ENCODE assay signal across 11 cellular contexts in genomic region chr22:18075101-18075730, GRCh38. TPM values are rescaled to one million over a fixed set of nuclear protein-coding genes. Genes with fewer than 3 reads are reported as not detected.
A peak's percentile ranks its signal among the peaks of the same experiment; 100 is the strongest.
DNase-seq lines count a peak whose midpoint lies in the region; ATAC-seq and TF ChIP-seq lines count a peak whose summit lies in the region.
"Had no signal": no experiment of that assay in that cellular context is flagged by ENCODE, and none has a peak within 500 bp of the region (broad histone marks: within the 10 kb centered on the region; RNA-seq: fewer than 3 reads in every experiment).

No MANE protein-coding gene starts in this region.

- TF ChIP-seq POLR2A in IMR-90 (IDR thresholded peaks at IDR 0.05; ENCODE audit: low read depth, low read length) = no peak

- ATAC-seq in IMR-90 (ENCODE audit: low read depth) (no peak), HG02981 (IDR thresholded peaks at IDR 0.05; ENCODE audit: unreplicated experiment) (no peak)

- H4K5ac ChIP-seq in IMR-90 (ENCODE audit: low read depth, low read length) = no peak overlapping the region

- peaks cover 1% of the 10 kb centered on the region; the same call in 1 of the 2 replicates for H3K36me3 ChIP-seq in IMR-90 (ENCODE audit: control insufficient read depth, insufficient read depth, low read length)
- H3K36me3 ChIP-seq in neuronal stem cell (replicated peaks in 1 of 2; ENCODE audit: control insufficient read depth in 2 of 2, insufficient read depth in 2 of 2, low read length in 2 of 2) = peaks cover 3 to 11% of the 10 kb centered on the region in 2 donors
- H3K36me3 ChIP-seq in tibial artery = peaks cover 0 to 7% (median 6%) of the 10 kb centered on the region in 3 donors

- no peak overlapping the region for H4K91ac ChIP-seq in IMR-90 (ENCODE audit: insufficient read depth, low read depth, low read length)
- no peak overlapping the region for H4K91ac ChIP-seq in neuronal stem cell (ENCODE audit: low read depth, low read length, poor library complexity)

- no TSS peak for BruUV-seq in IMR-90 (replicated peaks; lab: Mats Ljungman, UMichigan)

- intact Hi-C loops in IMR-90 (cut with micrococcal nuclease) = loop anchor here (5.0 to 10.0 kb wide), 3 partner anchors 333 to 1000 kb away; no protein-coding TSS in a partner anchor
- intact Hi-C loops in tibial artery (cut with DNase I; ENCODE audit: low total_unique reads) = loop anchor here (5.0 to 10.0 kb wide), 3 partner anchors 50 to 248 kb away; partner anchors contain the start of gene MICAL3

- H3K4ac ChIP-seq in IMR-90 (ENCODE audit: low read depth, low read length) (no peak overlapping the region), neuronal stem cell (ENCODE audit: low read length) (no peak overlapping the region)

- no peak overlapping the region for H2BK120ac ChIP-seq in IMR-90 (ENCODE audit: low read depth, low read length)
- H2BK120ac ChIP-seq in neuronal stem cell (ENCODE audit: low read depth, low read length) = no peak overlapping the region

- POLR2A ChIA-PET in IMR-90 (lab: Charles Lee; ENCODE audit: unreplicated experiment) = interaction anchor here (0.6 kb wide), 1 partner anchor 164 kb away, joined by 3 read pairs; no protein-coding TSS in a partner anchor

- H2BK15ac ChIP-seq in IMR-90 (ENCODE audit: low read depth, low read length) (no peak overlapping the region), neuronal stem cell (ENCODE audit: low read length) (no peak overlapping the region)

- DNase-seq in IMR-90 = no peak
- DNase-seq in neuronal stem cell (ENCODE audit: low spot score) = no peak
- DNase-seq in tibial artery = peak in 1 of 2 donors; percentile 56
- DNase-seq in medulla oblongata (ENCODE audit: extremely low spot score) = no peak
- no peak for DNase-seq in NCI-H748 treated with DMSO at 0.1 percent for 48 hours (lab: John Stamatoyannopoulos, UW)
- DNase-seq: activated CD4-positive, CD25-positive, alpha-beta regulatory T cell treated with anti-CD3 and anti-CD28 coated beads, Interleukin-2, amount 50 U/mL, for 72 hours; lower lobe of right lung; natural killer cell had no signal

- H3K9me3 ChIP-seq in IMR-90 (ENCODE audit: control insufficient read depth, insufficient read depth, low read length) (no peaks in the 10 kb centered on the region), neuronal stem cell (replicated peaks in 1 of 2; ENCODE audit: control insufficient read depth in 2 of 2, insufficient read depth in 1 of 2, low read depth in 1 of 2, low read length in 2 of 2) (no peaks in the 10 kb centered on the region), tibial artery (no peaks in the 10 kb centered on the region)
- H3K9me3 ChIP-seq: lower lobe of right lung had no signal

- H3K27me3 ChIP-seq in IMR-90 (ENCODE audit: control insufficient read depth, insufficient read depth, low read length) = no peaks in the 10 kb centered on the region
- peaks cover 0 to 3% (median 0%) of the 10 kb centered on the region in 3 experiments for H3K27me3 ChIP-seq in neuronal stem cell (ENCODE audit: control insufficient read depth in 3 of 3, insufficient read depth in 3 of 3, low read depth in 1 of 3, low read length in 3 of 3)
- no peaks in the 10 kb centered on the region for H3K27me3 ChIP-seq in tibial artery

- TF ChIP-seq CTCF in IMR-90 (conservative IDR thresholded peaks at IDR 0.05; ENCODE audit: low read depth, low read length) = no peak
- no peak for TF ChIP-seq CTCF in tibial artery (IDR thresholded peaks at IDR 0.05)

- peak overlapping the region; percentile 62 for H2AK9ac ChIP-seq in IMR-90 (replicated peaks; ENCODE audit: low read depth, low read length, poor library complexity)

- no peak overlapping the region for H2BK12ac ChIP-seq in neuronal stem cell (ENCODE audit: low read length)

- CTCF ChIA-PET in IMR-90 (lab: Yijun Ruan, JAX) = interaction anchor here (0.6 to 3.1 kb wide), 16 partner anchors 10 to 245 kb away, joined by 3 to 22 read pairs (median 4); no protein-coding TSS in a partner anchor

- dilution Hi-C loops in IMR-90 (cut with HindIII; ENCODE audit: low sequenced_read_pairs, unreplicated experiment) = no loop called here

- H4K20me1 ChIP-seq in IMR-90 (ENCODE audit: insufficient read depth, low read length) = no peaks in the 10 kb centered on the region

- H3K9ac ChIP-seq in IMR-90 (ENCODE audit: low read depth, low read length) = no peak overlapping the region
- peak overlapping the region; percentile 13 for H3K9ac ChIP-seq in neuronal stem cell (ENCODE audit: low read depth, low read length, poor library complexity)

- H3K23ac ChIP-seq in IMR-90 (ENCODE audit: low read depth, low read length) (no peak overlapping the region), neuronal stem cell (ENCODE audit: low read depth, low read length, poor library complexity) (no peak overlapping the region)

- H4K8ac ChIP-seq in IMR-90 (ENCODE audit: low read depth in 2 of 2, low read length in 2 of 2) = no peak overlapping the region
- no peak overlapping the region for H4K8ac ChIP-seq in neuronal stem cell (ENCODE audit: low read depth, low read length)

- H3K14ac ChIP-seq in IMR-90 (replicated peaks; ENCODE audit: low read depth, low read length) (no peak overlapping the region), neuronal stem cell (ENCODE audit: low read length) (no peak overlapping the region)

- H2BK5ac ChIP-seq in IMR-90 (ENCODE audit: low read depth, low read length, poor library complexity, severe bottlenecking) (no peak overlapping the region), neuronal stem cell (ENCODE audit: low read length) (no peak overlapping the region)

- H3K79me1 ChIP-seq in IMR-90 (ENCODE audit: low read depth in 1 of 2, low read length in 2 of 2) (peaks cover 19 to 30% of the 10 kb centered on the region in 2 experiments; a peak in 3 of 4 replicates), neuronal stem cell (ENCODE audit: low read depth, low read length) (peaks cover 1% of the 10 kb centered on the region)

- H3K4me1 ChIP-seq in IMR-90 (ENCODE audit: control insufficient read depth, insufficient read depth, low read length) (peaks cover 2% of the 10 kb centered on the region), neuronal stem cell (ENCODE audit: control insufficient read depth in 2 of 2, insufficient read depth in 1 of 2, low read depth in 1 of 2, low read length in 2 of 2) (peaks cover 2 to 14% of the 10 kb centered on the region in 2 donors), tibial artery (peaks cover 6 to 37% (median 31%) of the 10 kb centered on the region in 4 donors)

- H3K18ac ChIP-seq in IMR-90 (ENCODE audit: low read depth, low read length) (no peak overlapping the region), neuronal stem cell (ENCODE audit: low read length) (no peak overlapping the region)

- WGBS in IMR-90 (ENCODE audit: extremely low coverage in 2 of 2, insufficient read length in 1 of 2), 2 experiments = no CpG with 5 or more reads among the region's 6 CpGs
- no CpG with 5 or more reads among the region's 6 CpGs for WGBS in neuronal stem cell (ENCODE audit: extremely low coverage in 2 of 2, insufficient read length in 2 of 2, insufficient replicate concordance in 1 of 2), 2 donors

- H3K4me3 ChIP-seq in IMR-90 (ENCODE audit: insufficient read depth, low read depth, low read length) (no peak overlapping the region), neuronal stem cell (ENCODE audit: low read length in 2 of 2) (no peak overlapping the region), tibial artery (no peak overlapping the region)
- H3K4me3 ChIP-seq: lower lobe of right lung had no signal

- H3K4me2 ChIP-seq in IMR-90 (ENCODE audit: low read depth, low read length) (no peak overlapping the region), neuronal stem cell (ENCODE audit: insufficient read depth, low read length, poor library complexity, severe bottlenecking) (no peak overlapping the region)

- H2BK20ac ChIP-seq in IMR-90 (ENCODE audit: low read depth, low read length) = no peak overlapping the region

- in situ Hi-C loops in IMR-90 (cut with MboI; ENCODE audit: low sequenced_read_pairs) = no loop called here

- H2AFZ ChIP-seq in IMR-90 (replicated peaks; ENCODE audit: low read length, poor library complexity) = no peak overlapping the region
- no peak overlapping the region for H2AFZ ChIP-seq in neuronal stem cell (ENCODE audit: low read length)

- peak overlapping the region; percentile 44; the same call in 1 of the 2 replicates for H2AK5ac ChIP-seq in IMR-90 (ENCODE audit: low read depth, low read length)
- no peak overlapping the region for H2AK5ac ChIP-seq in neuronal stem cell (ENCODE audit: low read depth, low read length)

- TF ChIP-seq RAD21 in IMR-90 (IDR thresholded peaks at IDR 0.05; ENCODE audit: low read length) = no peak

- H3K9me1 ChIP-seq in IMR-90 (ENCODE audit: insufficient read depth, low read length) = no peaks in the 10 kb centered on the region

- no peak overlapping the region for H3K27ac ChIP-seq in IMR-90 (ENCODE audit: insufficient read depth, low read length)
- H3K27ac ChIP-seq in angular gyrus (ENCODE audit: low read depth, low read length) = peak overlapping the region; percentile 91
- H3K27ac ChIP-seq in neuronal stem cell (replicated peaks; ENCODE audit: low read length) = no peak overlapping the region
- H3K27ac ChIP-seq in tibial artery = peak overlapping the region; percentile 74 to 77
- H3K27ac ChIP-seq: lower lobe of right lung had no signal

- no peak overlapping the region for H3K56ac ChIP-seq in IMR-90 (ENCODE audit: extremely low read depth, insufficient read depth, low read length)

TF ChIP-seq in IMR-90, 13 proteins besides CTCF, POLR2A, EP300 and RAD21 (continues in another document):
- TF ChIP-seq NFE2L2 (IDR thresholded peaks at IDR 0.05; ENCODE audit: low read depth, low read length) (no peak), MAZ (IDR thresholded peaks at IDR 0.05; ENCODE audit: borderline replicate concordance, low read depth, low read length) (no peak), FOS (IDR thresholded peaks at IDR 0.05; ENCODE audit: low read depth, low read length) (no peak), MXI1 (IDR thresholded peaks at IDR 0.05; ENCODE audit: borderline replicate concordance, low read depth, low read length) (no peak)

RNA-seq across cellular contexts. Expression of gene PEX26, which starts 2.6 kb away (rescaled TPM):
- total RNA-seq in IMR-90 (2012; rRNA removed) = 10.6 and 12.2 TPM in 2 replicates
- polyA plus RNA-seq in IMR-90 (2012; rRNA removed) = 17.8 and 18.5 TPM in 2 replicates
- polyA plus RNA-seq in IMR-90 (2012; cell fraction: cytosol; rRNA removed) = 12.2 and 14.4 TPM in 2 replicates
- polyA plus RNA-seq in IMR-90 (2012; cell fraction: nucleus; rRNA removed; ENCODE audit: low replicate concordance) = 12.7 and 13.0 TPM in 2 replicates
- 19.9 TPM for polyA plus RNA-seq in neuronal stem cell (2013, experiment 1 of 2)
- polyA plus RNA-seq in neuronal stem cell (2013, experiment 2 of 2) = 21.0 TPM

RNA-seq across cellular contexts. Expression of gene TUBA8, which starts 35.4 kb away (rescaled TPM):
- 1.4 and 1.9 TPM in 2 replicates for total RNA-seq in IMR-90 (2012; rRNA removed)
- polyA plus RNA-seq in IMR-90 (2012; rRNA removed) = 2.2 and 2.8 TPM in 2 replicates
- 1.3 and 2.5 TPM in 2 replicates for polyA plus RNA-seq in IMR-90 (2012; cell fraction: cytosol; rRNA removed)
- 4.1 and 6.9 TPM in 2 replicates for polyA plus RNA-seq in IMR-90 (2012; cell fraction: nucleus; rRNA removed; ENCODE audit: low replicate concordance)
- polyA plus RNA-seq in neuronal stem cell (2013, experiment 1 of 2) = 1.3 TPM
- polyA plus RNA-seq in neuronal stem cell (2013, experiment 2 of 2) = 1.2 TPM
- total RNA-seq: epithelial cell of proximal tubule had no signal

RNA-seq across cellular contexts. Expression of gene MICAL3, which starts 50.9 kb away (rescaled TPM):
- total RNA-seq in IMR-90 (2012; rRNA removed) = 16.1 and 17.6 TPM in 2 replicates
- polyA plus RNA-seq in IMR-90 (2012; rRNA removed) = 26.8 and 30.0 TPM in 2 replicates
- polyA plus RNA-seq in IMR-90 (2012; cell fraction: cytosol; rRNA removed) = 10.9 and 13.3 TPM in 2 replicates
- polyA plus RNA-seq in IMR-90 (2012; cell fraction: nucleus; rRNA removed; ENCODE audit: low replicate concordance) = 92.0 and 112 TPM in 2 replicates
- polyA plus RNA-seq in neuronal stem cell (2013, experiment 1 of 2) = 9.6 TPM
- polyA plus RNA-seq in neuronal stem cell (2013, experiment 2 of 2) = 9.0 TPM

Comparison
In these comparisons a context has a peak if more than half of its experiments do, and no peak if none do; other contexts are left out.
1. H3K27ac ChIP-seq: peak in angular gyrus (single experiment) and tibial artery (2 of 2); none in IMR-90 (single experiment) and neuronal stem cell (single experiment).